20 cellular contexts compared by ENCODE assay signal in genomic region chr2:233417282-233417681, GRCh38.
A peak's percentile ranks its signal among the peaks of the same experiment; 100 is the strongest.
DNase-seq lines count a peak whose midpoint lies in the region; ATAC-seq and TF ChIP-seq lines count a peak whose summit lies in the region.
"Had no signal": no experiment of that assay in that cellular context is flagged by ENCODE, and none has a peak within 500 bp of the region (broad histone marks: within the 10 kb centered on the region; RNA-seq: fewer than 3 reads in every experiment).

No MANE protein-coding gene starts in this region.

- no peak for TF ChIP-seq CTCF in chondrocyte (IDR thresholded peaks at IDR 0.05)
- no peak for TF ChIP-seq CTCF in gastrocnemius medialis (IDR thresholded peaks at IDR 0.05 in 4 of 5, conservative IDR thresholded peaks at IDR 0.05 in 1 of 5)
- TF ChIP-seq CTCF in mesothelial cell of epicardium (IDR thresholded peaks at IDR 0.05; ENCODE audit: unreplicated experiment): no peak

- H3K27me3 Mint-ChIP-seq in activated CD8-positive, alpha-beta memory T cell treated with anti-CD3 and anti-CD28 coated beads, Interleukin-2, amount 10 ng/mL, durations not matched to agents 7 days and 5 days: no peaks in the 10 kb centered on the region
- H3K27me3 Mint-ChIP-seq in chondrocyte (ENCODE audit: low read depth): no peaks in the 10 kb centered on the region
- H3K27me3 Mint-ChIP-seq in mesothelial cell of epicardium (ENCODE audit: low read depth): no peaks in the 10 kb centered on the region
- H3K27me3 Mint-ChIP-seq: central memory CD8-positive, alpha-beta T cell; progenitor cell of endocrine pancreas had no signal

- H3K4me3 Mint-ChIP-seq in activated CD8-positive, alpha-beta memory T cell treated with anti-CD3 and anti-CD28 coated beads, Interleukin-2, amount 10 ng/mL, durations not matched to agents 7 days and 5 days: no peak overlapping the region
- H3K4me3 Mint-ChIP-seq in chondrocyte (ENCODE audit: unreplicated experiment) (no peak overlapping the region), mesothelial cell of epicardium (no peak overlapping the region)
- H3K4me3 Mint-ChIP-seq: activated CD4-positive, alpha-beta T cell treated with anti-CD3 and anti-CD28 coated beads, Interleukin-2, amount 10 ng/mL, durations not matched to agents 24 days and 14 days; central memory CD8-positive, alpha-beta T cell had no signal

- DNase-seq in activated CD8-positive, alpha-beta memory T cell treated with anti-CD3 and anti-CD28 coated beads, Interleukin-2, amount 10 ng/mL, durations not matched to agents 7 days and 5 days: no peak
- DNase-seq in activated CD8-positive, alpha-beta memory T cell treated with anti-CD3 and anti-CD28 coated beads, Interleukin-2, amount 50 U/mL, for 4 hours: no peak
- DNase-seq in NAMALWA (ENCODE audit: low spot score): peak; percentile 40
- no peak for DNase-seq in chondrocyte (ENCODE audit: low spot score)
- DNase-seq in gastrocnemius medialis: no peak
- no peak for DNase-seq in mesothelial cell of epicardium (ENCODE audit: low spot score in 2 of 2, unreplicated experiment in 2 of 2)
- DNase-seq in ureter (ENCODE audit: low spot score): no peak
- DNase-seq in stimulated activated naive CD4-positive, alpha-beta T cell (lab: John Stamatoyannopoulos, UW): no peak
- DNase-seq: activated CD4-positive, alpha-beta T cell treated with anti-CD3 and anti-CD28 coated beads, Interleukin-2, amount 10 ng/mL, durations not matched to agents 24 days and 14 days; activated gamma-delta T cell; erythroblast; foreskin fibroblast; left ventricle myocardium inferior; NCI-H2081 treated with DMSO at 0.1 percent for 48 hours; NCI-H446 treated with DMSO at 0.1 percent for 48 hours; trophoblast cell had no signal

- no peaks in the 10 kb centered on the region for H3K9me3 Mint-ChIP-seq in activated CD8-positive, alpha-beta memory T cell treated with anti-CD3 and anti-CD28 coated beads, Interleukin-2, amount 10 ng/mL, durations not matched to agents 7 days and 5 days (ENCODE audit: low read depth)
- peaks cover 6% of the 10 kb centered on the region for H3K9me3 Mint-ChIP-seq in chondrocyte (ENCODE audit: low read depth)
- peaks cover 6% of the 10 kb centered on the region for H3K9me3 Mint-ChIP-seq in mesothelial cell of epicardium
- H3K9me3 Mint-ChIP-seq: central memory CD8-positive, alpha-beta T cell had no signal

- intact Hi-C loops in gastrocnemius medialis (cut with DNase I; ENCODE audit: low total_unique reads): no loop called here

- no peak for ATAC-seq in activated CD8-positive, alpha-beta memory T cell treated with anti-CD3 and anti-CD28 coated beads, Interleukin-2, amount 10 ng/mL, durations not matched to agents 7 days and 5 days
- no peak for ATAC-seq in gastrocnemius medialis

- CTCF ChIA-PET in activated CD8-positive, alpha-beta memory T cell treated with anti-CD3 and anti-CD28 coated beads, Interleukin-2, amount 10 ng/mL, durations not matched to agents 7 days and 5 days (lab: Charles Lee): interaction anchor here (1.4 to 14.8 kb wide), 4 partner anchors 7 to 26 kb away, joined by 3 to 145 read pairs (median 41); no protein-coding TSS in a partner anchor

- peaks cover 70 to 83% of the 10 kb centered on the region in 2 donors for H3K4me1 ChIP-seq in gastrocnemius medialis

- in situ Hi-C loops in gastrocnemius medialis (cut with MboI; ENCODE audit: low sequenced_read_pairs in 4 of 4): no loop called here

- no peaks in the 10 kb centered on the region for H3K27me3 ChIP-seq in gastrocnemius medialis

- H3K9me3 ChIP-seq in gastrocnemius medialis: no peaks in the 10 kb centered on the region

- peak overlapping the region; percentile 92 to 97 (median 96) for H3K27ac ChIP-seq in gastrocnemius medialis
- H3K27ac ChIP-seq: 22Rv1, HL-60 had no signal

- H3K4me1 Mint-ChIP-seq in activated CD8-positive, alpha-beta memory T cell treated with anti-CD3 and anti-CD28 coated beads, Interleukin-2, amount 10 ng/mL, durations not matched to agents 7 days and 5 days: peaks cover 85% of the 10 kb centered on the region
- H3K4me1 Mint-ChIP-seq in chondrocyte (ENCODE audit: low read depth) (peaks cover 95% of the 10 kb centered on the region), mesothelial cell of epicardium (peaks cover 14% of the 10 kb centered on the region)

- H3K36me3 ChIP-seq in gastrocnemius medialis: no peaks in the 10 kb centered on the region
- H3K36me3 ChIP-seq: left ventricle myocardium inferior had no signal

- H3K4me3 ChIP-seq in gastrocnemius medialis: no peak overlapping the region
- H3K4me3 ChIP-seq: left ventricle myocardium inferior had no signal

- H3K27ac Mint-ChIP-seq in activated CD8-positive, alpha-beta memory T cell treated with anti-CD3 and anti-CD28 coated beads, Interleukin-2, amount 10 ng/mL, durations not matched to agents 7 days and 5 days: peak overlapping the region; percentile 40
- H3K27ac Mint-ChIP-seq in chondrocyte (ENCODE audit: unreplicated experiment) (peak overlapping the region; percentile 94), mesothelial cell of epicardium (no peak overlapping the region)
- H3K27ac Mint-ChIP-seq: activated CD4-positive, alpha-beta T cell treated with anti-CD3 and anti-CD28 coated beads, Interleukin-2, amount 10 ng/mL, durations not matched to agents 24 days and 14 days; progenitor cell of endocrine pancreas had no signal

- H3K36me3 Mint-ChIP-seq in activated CD8-positive, alpha-beta memory T cell treated with anti-CD3 and anti-CD28 coated beads, Interleukin-2, amount 10 ng/mL, durations not matched to agents 7 days and 5 days: peaks cover 32% of the 10 kb centered on the region
- H3K36me3 Mint-ChIP-seq in chondrocyte (ENCODE audit: low read depth) (peaks cover 2% of the 10 kb centered on the region), mesothelial cell of epicardium (peaks cover 7% of the 10 kb centered on the region)

- TF ChIP-seq POLR2A in gastrocnemius medialis (IDR thresholded peaks at IDR 0.05): no peak
